ENCODE assay signal across 28 cellular contexts in genomic region chr5:174722500-174722899, GRCh38. TPM values are rescaled to one million over a fixed set of nuclear protein-coding genes. Genes with fewer than 3 reads are reported as not detected.
"Had no signal": no experiment of that assay in that cellular context is flagged by ENCODE, and none has a peak within 500 bp of the region (broad histone marks: within the 10 kb centered on the region; RNA-seq: fewer than 3 reads in every experiment).

No MANE protein-coding gene starts in this region.

- H3K9me3 ChIP-seq: breast epithelium, left ventricle myocardium inferior, neutrophil, ovary, psoas muscle, suprapubic skin, tibial artery had no signal

- DNase-seq: activated CD4-positive, alpha-beta memory T cell treated with anti-CD3 and anti-CD28 coated beads for 36 hours; activated CD4-positive, alpha-beta T cell treated with anti-CD3 and anti-CD28 coated beads, Interleukin-2, amount 10 ng/mL, durations not matched to agents 24 days and 14 days; activated CD4-positive, CD25-positive, alpha-beta regulatory T cell treated with anti-CD3 and anti-CD28 coated beads, Interleukin-2, amount 50 U/mL, for 72 hours; activated CD8-positive, alpha-beta memory T cell treated with anti-CD3 and anti-CD28 coated beads, Interleukin-2, amount 50 U/mL, for 4 hours; activated gamma-delta T cell treated with Interleukin-2 at 50 U/mL for 16 hours; activated naive CD8-positive, alpha-beta T cell treated with anti-CD3 and anti-CD28 coated beads, Interleukin-2, amount 50 U/mL, for 24 hours; activated T-cell treated with anti-CD3 and anti-CD28 coated beads, Interleukin-2, amount 50 U/mL, for 24 hours; amygdala; effector CD8-positive, alpha-beta T cell; islet precursor cell; left ventricle myocardium inferior; midbrain; naive thymus-derived CD8-positive, alpha-beta T cell; ovary; psoas muscle; stimulated activated naive CD4-positive, alpha-beta T cell; SW 1271; T1000; tibial artery; WERI-Rb-1 had no signal

- H3K36me3 Mint-ChIP-seq: activated CD4-positive, alpha-beta memory T cell treated with anti-CD3 and anti-CD28 coated beads for 36 hours; activated naive CD4-positive, alpha-beta T cell treated with anti-CD3 and anti-CD28 coated beads, Interleukin-2, amount 50 U/mL, for 24 hours had no signal

- H3K27ac Mint-ChIP-seq: activated CD4-positive, alpha-beta memory T cell treated with anti-CD3 and anti-CD28 coated beads for 36 hours; activated CD4-positive, alpha-beta T cell treated with anti-CD3 and anti-CD28 coated beads, Interleukin-2, amount 10 ng/mL, durations not matched to agents 24 days and 14 days; activated naive CD4-positive, alpha-beta T cell treated with anti-CD3 and anti-CD28 coated beads, Interleukin-2, amount 50 U/mL, for 24 hours; activated naive CD8-positive, alpha-beta T cell treated with anti-CD3 and anti-CD28 coated beads, Interleukin-2, amount 50 U/mL, for 24 hours; activated T-cell treated with anti-CD3 and anti-CD28 coated beads, Interleukin-2, amount 50 U/mL, for 24 hours; naive thymus-derived CD8-positive, alpha-beta T cell; T-helper 1 cell treated with Interleukin-12 subunit alpha and Interleukin-12 subunit beta and Interleukin-4 antibody, amounts not matched to agents 30 μg/mL and 1 μg/mL, for 36 hours had no signal

- H3K4me3 ChIP-seq: breast epithelium, left ventricle myocardium inferior, ovary, psoas muscle, suprapubic skin, tibial artery had no signal

- H3K27me3 ChIP-seq: ovary had no signal

- H3K4me1 ChIP-seq: breast epithelium had no signal

- ATAC-seq: activated naive CD8-positive, alpha-beta T cell treated with anti-CD3 and anti-CD28 coated beads, Interleukin-2, amount 50 U/mL, for 24 hours; naive thymus-derived CD8-positive, alpha-beta T cell; psoas muscle had no signal

- H3K9me3 Mint-ChIP-seq: activated CD4-positive, alpha-beta memory T cell treated with anti-CD3 and anti-CD28 coated beads for 36 hours; activated naive CD4-positive, alpha-beta T cell treated with anti-CD3 and anti-CD28 coated beads, Interleukin-2, amount 50 U/mL, for 24 hours; activated naive CD8-positive, alpha-beta T cell treated with anti-CD3 and anti-CD28 coated beads, Interleukin-2, amount 50 U/mL, for 24 hours; activated T-cell treated with anti-CD3 and anti-CD28 coated beads, Interleukin-2, amount 50 U/mL, for 24 hours; central memory CD8-positive, alpha-beta T cell had no signal

- H3K27ac ChIP-seq: left ventricle myocardium inferior, neutrophil, ovary, psoas muscle, suprapubic skin, tibial artery, WERI-Rb-1 had no signal

- H3K36me3 ChIP-seq: breast epithelium, left ventricle myocardium inferior, neutrophil, ovary, suprapubic skin, tibial artery, WERI-Rb-1 had no signal

- H3K4me3 Mint-ChIP-seq: activated CD4-positive, alpha-beta T cell treated with anti-CD3 and anti-CD28 coated beads, Interleukin-2, amount 10 ng/mL, durations not matched to agents 24 days and 14 days; activated naive CD4-positive, alpha-beta T cell treated with anti-CD3 and anti-CD28 coated beads, Interleukin-2, amount 50 U/mL, for 24 hours; activated naive CD8-positive, alpha-beta T cell treated with anti-CD3 and anti-CD28 coated beads, Interleukin-2, amount 50 U/mL, for 24 hours; activated T-cell treated with anti-CD3 and anti-CD28 coated beads, Interleukin-2, amount 50 U/mL, for 24 hours; central memory CD8-positive, alpha-beta T cell; T-helper 1 cell treated with Interleukin-12 subunit alpha and Interleukin-12 subunit beta and Interleukin-4 antibody, amounts not matched to agents 30 μg/mL and 1 μg/mL, for 36 hours had no signal

RNA-seq across cellular contexts. Expression of gene MSX2, which starts 1.9 kb away (rescaled TPM):
- total RNA-seq: activated CD4-positive, alpha-beta memory T cell treated with anti-CD3 and anti-CD28 coated beads for 36 hours; activated CD4-positive, alpha-beta T cell treated with anti-CD3 and anti-CD28 coated beads, Interleukin-2, amount 10 ng/mL, durations not matched to agents 24 days and 14 days; activated CD8-positive, alpha-beta memory T cell treated with anti-CD3 and anti-CD28 coated beads for 36 hours; lung microvascular endothelial cell; naive thymus-derived CD8-positive, alpha-beta T cell had no signal
- polyA plus RNA-seq: naive thymus-derived CD8-positive, alpha-beta T cell had no signal
